7 cellular contexts compared by ENCODE assay signal in the genomic region with DNA sequence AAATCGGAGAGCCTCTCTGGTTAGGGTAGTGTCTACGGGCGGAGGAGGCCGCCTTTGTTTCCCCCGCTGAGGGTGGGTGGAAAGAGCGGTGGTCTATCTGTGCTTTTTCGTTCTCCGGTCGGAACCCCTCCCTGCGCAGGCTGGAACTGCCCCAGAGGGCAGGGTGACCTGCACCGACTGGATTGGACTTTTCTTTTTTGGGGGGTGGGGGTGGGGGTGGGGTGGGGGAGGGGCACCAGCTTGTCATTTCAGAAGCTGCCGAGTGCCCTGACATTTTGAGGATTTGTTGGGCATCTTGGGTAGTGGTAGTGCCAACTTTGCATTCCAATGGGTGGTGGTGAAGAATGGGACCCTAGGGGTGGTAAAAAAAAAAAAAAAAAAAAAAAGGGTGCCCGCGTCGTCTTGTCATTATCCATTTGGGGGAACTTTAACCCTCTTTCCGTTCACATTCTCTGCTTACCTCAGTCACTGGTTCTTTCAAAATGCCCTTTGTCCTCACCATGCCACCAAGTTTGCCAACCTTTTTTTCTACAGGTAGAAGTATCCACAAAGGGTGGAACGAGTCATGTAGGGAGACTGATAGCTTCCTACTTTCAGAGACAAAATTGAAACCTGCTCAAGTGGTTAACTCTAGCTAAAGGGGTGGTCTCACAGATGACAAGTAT. TPM values are rescaled to one million over a fixed set of nuclear protein-coding genes. Genes with fewer than 3 reads are reported as not detected.
DNase-seq lines count a peak whose midpoint lies in the region; ATAC-seq, FAIRE-seq and TF ChIP-seq lines count a peak whose summit lies in the region.

No MANE protein-coding gene starts in this region.

- WGBS in lower leg skin, 2 donors: 0% methylated on average over 17 of the region's 17 CpGs

- peak overlapping the region; percentile 62 for H3K27ac ChIP-seq in temporal lobe (ENCODE audit: low read depth, low read length)

- TF ChIP-seq CTCF in GM13977 (IDR thresholded peaks at IDR 0.05; ENCODE audit: extremely low read depth, insufficient read depth, missing control alignments) (no peak), bronchial epithelial cell (IDR thresholded peaks at IDR 0.05; ENCODE audit: insufficient read depth, low read length, severe bottlenecking) (no peak), lower leg skin (IDR thresholded peaks at IDR 0.05) (no peak)

- H3K27me3 ChIP-seq in MG63 (no peaks in the 10 kb centered on the region), bronchial epithelial cell (ENCODE audit: control insufficient read depth, insufficient read depth, low read length) (no peaks in the 10 kb centered on the region)

- no peak for ATAC-seq in GM21381 (IDR thresholded peaks at IDR 0.05; ENCODE audit: unreplicated experiment)

- H3K36me3 ChIP-seq in MG63: no peaks in the 10 kb centered on the region; the same call in 1 of the 2 replicates
- no peaks in the 10 kb centered on the region for H3K36me3 ChIP-seq in bronchial epithelial cell (ENCODE audit: control insufficient read depth, insufficient read depth, low read length)

- DNase-seq in GM13977 (ENCODE audit: low spot score): peak; percentile 48
- no peak for DNase-seq in MG63
- DNase-seq in bronchial epithelial cell (ENCODE audit: low read depth): peak; percentile 22
- peak in 1 of 2 donors; percentile 89 for DNase-seq in lower leg skin (ENCODE audit: low spot score in 2 of 2)
- no peak for DNase-seq in epidermal melanocyte (ENCODE audit: insufficient read length, low spot score)

- no peaks in the 10 kb centered on the region for H3K9me3 ChIP-seq in MG63

- peak overlapping the region; percentile 75 for H3K4me3 ChIP-seq in MG63
- H3K4me3 ChIP-seq in bronchial epithelial cell (ENCODE audit: low read depth, low read length): peak overlapping the region; percentile 86
- peak overlapping the region; percentile 88 for H3K4me3 ChIP-seq in lower leg skin (ENCODE audit: low read depth, poor library complexity, severe bottlenecking)

- intact Hi-C loops in lower leg skin (cut with DNase I; ENCODE audit: low total_unique reads): loop anchor here (5.0 kb wide), 1 partner anchor 34 kb away; no protein-coding TSS in a partner anchor

- TF ChIP-seq POLR2A in lower leg skin (IDR thresholded peaks at IDR 0.05): no peak

- in situ Hi-C loops in GM13977 (cut with MboI; ENCODE audit: low pct_unique_long_range_greater_than_20kb, low sequenced_read_pairs, unreplicated experiment): no loop called here

- no peak for FAIRE-seq in bronchial epithelial cell (lab: Jason Lieb, UNC)

RNA-seq across cellular contexts. Expression of a gene that starts 1.3 kb away (rescaled TPM):
- 15.1 and 16.5 TPM in 2 replicates for total RNA-seq in MG63 (2014; rRNA removed; shearing (Covaris generic); ENCODE audit: low replicate concordance)
- total RNA-seq in bronchial epithelial cell (14.0 and 17.0 TPM in 2 replicates), lower leg skin (10 to 100 TPM; 30.4 to 39.9 (median 36.5) TPM), temporal lobe (29.0 TPM)

RNA-seq across cellular contexts. Expression of a gene that starts 22.9 kb away (rescaled TPM):
- not detected in 2 replicates for total RNA-seq in MG63 (2014; rRNA removed; shearing (Covaris generic); ENCODE audit: low replicate concordance)
- total RNA-seq in bronchial epithelial cell: 69.6 and 95.6 TPM in 2 replicates
- total RNA-seq in lower leg skin: 10 to 100 TPM; 37.1 to 84.0 (median 52.1) TPM
- total RNA-seq in temporal lobe: 0.25 TPM

Comparison
In these comparisons a context has a peak if more than half of its experiments do, and no peak if none do; other contexts are left out.
1. DNase-seq: peak in GM13977 (single experiment) and bronchial epithelial cell (single experiment); none in MG63 (single experiment) and epidermal melanocyte (single experiment).
2. RNA of a gene that starts 22.9 kb away (total RNA-seq): 69.6 to 95.6 TPM in bronchial epithelial cell and 37.1 to 84.0 TPM in lower leg skin; 0.25 TPM in temporal lobe (single experiment) and not detected in MG63; every median in the first group is over 10 times any median in the second.
3. Peak in every context shown above with its lines, with median percentiles within 50 percentile points of each other: H3K4me3 ChIP-seq.